1 cellular context compared by ENCODE assay signal in the genomic region with DNA sequence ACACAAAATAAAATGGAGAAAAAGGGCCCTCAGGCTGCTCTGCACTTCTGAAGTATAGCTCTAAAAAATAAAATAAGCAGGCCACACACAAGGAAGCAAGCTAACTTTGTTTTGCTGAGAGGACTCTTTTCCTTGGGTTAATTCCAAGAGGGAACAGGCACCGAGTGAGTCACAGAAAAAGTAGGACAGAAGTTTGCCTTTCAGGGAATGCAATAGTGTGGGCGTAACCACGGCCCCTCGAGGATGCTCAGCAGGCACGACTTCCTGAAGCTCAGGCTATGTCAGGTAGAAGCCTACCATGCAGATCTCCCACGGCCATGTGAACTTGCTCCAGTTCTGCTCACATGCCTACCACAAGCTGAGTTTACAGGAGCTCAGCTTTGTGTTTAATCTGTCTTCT.
TF ChIP-seq lines count a peak whose summit lies in the region.

No MANE protein-coding gene starts in this region.

TF ChIP-seq in GM23338, 12 proteins besides CTCF, POLR2A, EP300 and RAD21 (continued from another document):
- TF ChIP-seq, protein P1, sequence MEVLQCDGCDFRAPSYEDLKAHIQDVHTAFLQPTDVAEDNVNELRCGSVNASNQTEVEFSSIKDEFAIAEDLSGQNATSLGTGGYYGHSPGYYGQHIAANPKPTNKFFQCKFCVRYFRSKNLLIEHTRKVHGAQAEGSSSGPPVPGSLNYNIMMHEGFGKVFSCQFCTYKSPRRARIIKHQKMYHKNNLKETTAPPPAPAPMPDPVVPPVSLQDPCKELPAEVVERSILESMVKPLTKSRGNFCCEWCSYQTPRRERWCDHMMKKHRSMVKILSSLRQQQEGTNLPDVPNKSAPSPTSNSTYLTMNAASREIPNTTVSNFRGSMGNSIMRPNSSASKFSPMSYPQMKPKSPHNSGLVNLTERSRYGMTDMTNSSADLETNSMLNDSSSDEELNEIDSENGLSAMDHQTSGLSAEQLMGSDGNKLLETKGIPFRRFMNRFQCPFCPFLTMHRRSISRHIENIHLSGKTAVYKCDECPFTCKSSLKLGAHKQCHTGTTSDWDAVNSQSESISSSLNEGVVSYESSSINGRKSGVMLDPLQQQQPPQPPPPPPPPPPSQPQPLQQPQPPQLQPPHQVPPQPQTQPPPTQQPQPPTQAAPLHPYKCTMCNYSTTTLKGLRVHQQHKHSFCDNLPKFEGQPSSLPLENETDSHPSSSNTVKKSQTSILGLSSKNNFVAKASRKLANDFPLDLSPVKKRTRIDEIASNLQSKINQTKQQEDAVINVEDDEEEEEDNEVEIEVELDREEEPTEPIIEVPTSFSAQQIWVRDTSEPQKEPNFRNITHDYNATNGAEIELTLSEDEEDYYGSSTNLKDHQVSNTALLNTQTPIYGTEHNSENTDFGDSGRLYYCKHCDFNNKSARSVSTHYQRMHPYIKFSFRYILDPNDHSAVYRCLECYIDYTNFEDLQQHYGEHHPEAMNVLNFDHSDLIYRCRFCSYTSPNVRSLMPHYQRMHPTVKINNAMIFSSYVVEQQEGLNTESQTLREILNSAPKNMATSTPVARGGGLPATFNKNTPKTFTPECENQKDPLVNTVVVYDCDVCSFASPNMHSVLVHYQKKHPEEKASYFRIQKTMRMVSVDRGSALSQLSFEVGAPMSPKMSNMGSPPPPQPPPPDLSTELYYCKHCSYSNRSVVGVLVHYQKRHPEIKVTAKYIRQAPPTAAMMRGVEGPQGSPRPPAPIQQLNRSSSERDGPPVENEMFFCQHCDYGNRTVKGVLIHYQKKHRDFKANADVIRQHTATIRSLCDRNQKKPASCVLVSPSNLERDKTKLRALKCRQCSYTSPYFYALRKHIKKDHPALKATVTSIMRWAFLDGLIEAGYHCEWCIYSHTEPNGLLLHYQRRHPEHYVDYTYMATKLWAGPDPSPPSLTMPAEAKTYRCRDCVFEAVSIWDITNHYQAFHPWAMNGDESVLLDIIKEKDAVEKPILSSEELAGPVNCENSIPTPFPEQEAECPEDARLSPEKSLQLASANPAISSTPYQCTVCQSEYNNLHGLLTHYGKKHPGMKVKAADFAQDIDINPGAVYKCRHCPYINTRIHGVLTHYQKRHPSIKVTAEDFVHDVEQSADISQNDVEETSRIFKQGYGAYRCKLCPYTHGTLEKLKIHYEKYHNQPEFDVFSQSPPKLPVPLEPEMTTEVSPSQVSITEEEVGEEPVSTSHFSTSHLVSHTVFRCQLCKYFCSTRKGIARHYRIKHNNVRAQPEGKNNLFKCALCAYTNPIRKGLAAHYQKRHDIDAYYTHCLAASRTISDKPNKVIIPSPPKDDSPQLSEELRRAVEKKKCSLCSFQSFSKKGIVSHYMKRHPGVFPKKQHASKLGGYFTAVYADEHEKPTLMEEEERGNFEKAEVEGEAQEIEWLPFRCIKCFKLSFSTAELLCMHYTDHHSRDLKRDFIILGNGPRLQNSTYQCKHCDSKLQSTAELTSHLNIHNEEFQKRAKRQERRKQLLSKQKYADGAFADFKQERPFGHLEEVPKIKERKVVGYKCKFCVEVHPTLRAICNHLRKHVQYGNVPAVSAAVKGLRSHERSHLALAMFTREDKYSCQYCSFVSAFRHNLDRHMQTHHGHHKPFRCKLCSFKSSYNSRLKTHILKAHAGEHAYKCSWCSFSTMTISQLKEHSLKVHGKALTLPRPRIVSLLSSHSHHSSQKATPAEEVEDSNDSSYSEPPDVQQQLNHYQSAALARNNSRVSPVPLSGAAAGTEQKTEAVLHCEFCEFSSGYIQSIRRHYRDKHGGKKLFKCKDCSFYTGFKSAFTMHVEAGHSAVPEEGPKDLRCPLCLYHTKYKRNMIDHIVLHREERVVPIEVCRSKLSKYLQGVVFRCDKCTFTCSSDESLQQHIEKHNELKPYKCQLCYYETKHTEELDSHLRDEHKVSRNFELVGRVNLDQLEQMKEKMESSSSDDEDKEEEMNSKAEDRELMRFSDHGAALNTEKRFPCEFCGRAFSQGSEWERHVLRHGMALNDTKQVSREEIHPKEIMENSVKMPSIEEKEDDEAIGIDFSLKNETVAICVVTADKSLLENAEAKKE (CRISPR knock-in tag; IDR thresholded peaks at IDR 0.05), result no peak
